ENCODE assay signal across 14 cellular contexts in genomic region chr2:9982248-9982647, GRCh38. TPM values are rescaled to one million over a fixed set of nuclear protein-coding genes. Genes with fewer than 3 reads are reported as not detected.
A peak's percentile ranks its signal among the peaks of the same experiment; 100 is the strongest.
DNase-seq lines count a peak whose midpoint lies in the region; ATAC-seq and TF ChIP-seq lines count a peak whose summit lies in the region.
"Had no signal": no experiment of that assay in that cellular context is flagged by ENCODE, and none has a peak within 500 bp of the region (broad histone marks: within the 10 kb centered on the region; RNA-seq: fewer than 3 reads in every experiment).

No MANE protein-coding gene starts in this region.

- no peak overlapping the region for H3K4me3 Mint-ChIP-seq in activated CD4-positive, alpha-beta memory T cell treated with anti-CD3 and anti-CD28 coated beads for 36 hours
- H3K4me3 Mint-ChIP-seq: IgD-negative memory B cell had no signal

- H3K4me1 ChIP-seq in gastroesophageal sphincter (peaks cover 0 to 35% (median 10%) of the 10 kb centered on the region in 3 donors), thoracic aorta (ENCODE audit: control insufficient read depth in 1 of 2, low read depth in 2 of 2) (peaks cover 11 to 44% of the 10 kb centered on the region in 2 donors)

- no peak for TF ChIP-seq POLR2A in gastroesophageal sphincter (IDR thresholded peaks at IDR 0.05)

- H3K9me3 Mint-ChIP-seq in activated CD4-positive, alpha-beta memory T cell treated with anti-CD3 and anti-CD28 coated beads for 36 hours, result peaks cover 7% of the 10 kb centered on the region

- intact Hi-C loops in activated CD4-positive, alpha-beta memory T cell treated with anti-CD3 and anti-CD28 coated beads for 36 hours (cut with micrococcal nuclease), result loop anchor here (5.0 kb wide), 1 partner anchor 140 kb away; the partner anchor contains the start of gene TAF1B

- H3K9me3 ChIP-seq in gastroesophageal sphincter (no peaks in the 10 kb centered on the region), thoracic aorta (no peaks in the 10 kb centered on the region)
- H3K9me3 ChIP-seq: ascending aorta, SJSA1, thyroid gland had no signal

- peaks cover 5% of the 10 kb centered on the region for H3K27me3 Mint-ChIP-seq in activated CD4-positive, alpha-beta memory T cell treated with anti-CD3 and anti-CD28 coated beads for 36 hours

- TF ChIP-seq CTCF in gastroesophageal sphincter (IDR thresholded peaks at IDR 0.05) (no peak), thoracic aorta (IDR thresholded peaks at IDR 0.05) (no peak)

- no peaks in the 10 kb centered on the region for H3K36me3 Mint-ChIP-seq in activated CD4-positive, alpha-beta memory T cell treated with anti-CD3 and anti-CD28 coated beads for 36 hours
- H3K36me3 Mint-ChIP-seq: IgD-negative memory B cell had no signal

- ATAC-seq in gastroesophageal sphincter (peak; percentile 59), thoracic aorta (ENCODE audit: insufficient number of reproducible peaks, low FRiP score, low read depth) (peak; percentile 35)

- CTCF ChIA-PET in activated CD4-positive, alpha-beta memory T cell treated with anti-CD3 and anti-CD28 coated beads for 36 hours (lab: Charles Lee), result interaction anchor here (0.6 to 6.9 kb wide), 5 partner anchors 12 to 168 kb away, joined by 3 to 100 read pairs (median 44); no protein-coding TSS in a partner anchor

- TF ChIP-seq EP300 in gastroesophageal sphincter (IDR thresholded peaks at IDR 0.05), result no peak

- H3K4me3 ChIP-seq in gastroesophageal sphincter (no peak overlapping the region), thoracic aorta (no peak overlapping the region)
- H3K4me3 ChIP-seq: ascending aorta, SJSA1, thyroid gland had no signal

- POLR2A ChIA-PET in activated CD4-positive, alpha-beta memory T cell treated with anti-CD3 and anti-CD28 coated beads for 36 hours (lab: Charles Lee), result no interaction called here

- H3K27ac ChIP-seq in gastroesophageal sphincter (no peak overlapping the region), thoracic aorta (no peak overlapping the region)
- H3K27ac ChIP-seq: SJSA1, thyroid gland had no signal

- 56 to 63% methylated on average over 8 of the region's 8 CpGs for WGBS in gastroesophageal sphincter (ENCODE audit: low coverage in 1 of 2), 2 donors

- H3K27ac Mint-ChIP-seq in activated CD4-positive, alpha-beta memory T cell treated with anti-CD3 and anti-CD28 coated beads for 36 hours, result no peak overlapping the region
- H3K27ac Mint-ChIP-seq: IgD-negative memory B cell had no signal

- no peaks in the 10 kb centered on the region for H3K27me3 ChIP-seq in gastroesophageal sphincter
- H3K27me3 ChIP-seq in thoracic aorta (replicated peaks; ENCODE audit: insufficient read depth), result no peaks in the 10 kb centered on the region
- H3K27me3 ChIP-seq: ascending aorta, SJSA1, thyroid gland had no signal

- peaks cover 23% of the 10 kb centered on the region for H3K4me1 Mint-ChIP-seq in activated CD4-positive, alpha-beta memory T cell treated with anti-CD3 and anti-CD28 coated beads for 36 hours (ENCODE audit: low read depth)

- peak; percentile 87 for DNase-seq in GM04503 (ENCODE audit: low read depth)
- peak; percentile 82 for DNase-seq in astrocyte of the hippocampus (ENCODE audit: low read depth, low spot score)
- no peak for DNase-seq in thoracic aorta (ENCODE audit: low spot score)
- DNase-seq in ACHN, result no peak
- DNase-seq in activated CD4-positive, alpha-beta memory T cell treated with anti-CD3 and anti-CD28 coated beads for 36 hours, result no peak
- DNase-seq in stimulated activated CD4-positive, alpha-beta T cell treated with anti-CD3 and anti-CD28 coated beads, Interleukin-2, amount 100 ng/mL, for 24 hours, result no peak
- DNase-seq: activated gamma-delta T cell; effector CD8-positive, alpha-beta T cell; NCI-H1105 treated with DMSO at 0.1 percent for 48 hours; thyroid gland had no signal

- in situ Hi-C loops in ACHN (cut with HindIII; ENCODE audit: low pct_ligation_motif_present, low pct_unique_long_range_greater_than_20kb, low sequenced_read_pairs), result no loop called here

- H3K36me3 ChIP-seq in gastroesophageal sphincter (no peaks in the 10 kb centered on the region), thoracic aorta (no peaks in the 10 kb centered on the region)
- H3K36me3 ChIP-seq: ascending aorta, SJSA1, thyroid gland had no signal

RNA-seq across cellular contexts. Expression of gene GRHL1, which starts 30.8 kb away (rescaled TPM):
- total RNA-seq in gastroesophageal sphincter (1 to 10 TPM; 1.3 to 6.1 (median 2.3) TPM), thoracic aorta (1 to 10 TPM in 1 of 2 donors, under 1 TPM in 1; 0.41 to 9.5 TPM)
- total RNA-seq in activated CD4-positive, alpha-beta memory T cell treated with anti-CD3 and anti-CD28 coated beads for 36 hours, result 1 to 10 TPM in 1 of 2 experiments, under 1 TPM in 1; 1.00 to 1.1 TPM

Comparison
In these comparisons a context has a peak if more than half of its experiments do, and no peak if none do; other contexts are left out.
1. DNase-seq: peak in GM04503 (single experiment) and astrocyte of the hippocampus (single experiment); none in thoracic aorta (single experiment), ACHN (single experiment), activated CD4-positive, alpha-beta memory T cell treated with anti-CD3 and anti-CD28 coated beads for 36 hours (single experiment) and stimulated activated CD4-positive, alpha-beta T cell treated with anti-CD3 and anti-CD28 coated beads, Interleukin-2, amount 100 ng/mL, for 24 hours (0 of 2).